9 cellular contexts compared by ENCODE assay signal in genomic region chr2:96027725-96028325, GRCh38. TPM values are rescaled to one million over a fixed set of nuclear protein-coding genes. Genes with fewer than 3 reads are reported as not detected.
DNase-seq lines count a peak whose midpoint lies in the region; ATAC-seq, FAIRE-seq and TF ChIP-seq lines count a peak whose summit lies in the region.
"Not testable (repeated sequence)": the region's sequence is repeated elsewhere in the genome, so short reads cannot be mapped to it uniquely, and the experiment has no call there.
"Had no signal": no experiment of that assay in that cellular context is flagged by ENCODE, and none has a peak within 500 bp of the region (broad histone marks: within the 10 kb centered on the region; RNA-seq: fewer than 3 reads in every experiment).

No MANE protein-coding gene starts in this region.

- H3K9me3 ChIP-seq in left lung = not testable (repeated sequence)

- H3K4me3 ChIP-seq in bronchial epithelial cell (ENCODE audit: low read depth, low read length); left lung: not testable (repeated sequence)

- not testable (repeated sequence) for H3K27ac ChIP-seq in left lung

- intact Hi-C loops in Right ventricle myocardium superior (cut with DNase I); left ventricle myocardium superior (cut with micrococcal nuclease); left lung (cut with DNase I): not testable (repeated sequence)

- not testable (repeated sequence) for H3K4me1 ChIP-seq in left lung

- TF ChIP-seq CTCF in bronchial epithelial cell (IDR thresholded peaks at IDR 0.05; ENCODE audit: insufficient read depth, low read length, severe bottlenecking); left lung (IDR thresholded peaks at IDR 0.05): not testable (repeated sequence)

- FAIRE-seq in HTR-8/SVneo (lab: Jason Lieb, UNC) (peak; percentile 90), bronchial epithelial cell (lab: Jason Lieb, UNC) (peak; percentile 75), urothelium cell line (lab: Jason Lieb, UNC) (peak; percentile 97)

- H3K36me3 ChIP-seq in bronchial epithelial cell (ENCODE audit: control insufficient read depth, insufficient read depth, low read length); left lung: not testable (repeated sequence)

- not testable (repeated sequence) for H3K27me3 ChIP-seq in bronchial epithelial cell (ENCODE audit: control insufficient read depth, insufficient read depth, low read length); left lung

- not testable (repeated sequence) for DNase-seq in HTR-8/SVneo (ENCODE audit: insufficient read length, low spot score); bronchial epithelial cell (ENCODE audit: low read depth); Right ventricle myocardium superior; left ventricle myocardium superior; left lung; urothelium cell line (ENCODE audit: low spot score)

- ATAC-seq in Right ventricle myocardium superior (ENCODE audit: poor library complexity) (peak; percentile 13), left ventricle myocardium superior (peak; percentile 52), left lung (peak; percentile 66)

RNA-seq across cellular contexts. Expression of gene GPAT2, which starts 6.9 kb away (rescaled TPM):
- total RNA-seq in bronchial epithelial cell = 0.26 and 0.79 TPM in 2 replicates
- total RNA-seq in Right ventricle myocardium superior = 6.4 TPM
- 5.5 TPM for total RNA-seq in left ventricle myocardium superior
- 1 to 10 TPM; 2.8 to 7.3 TPM for total RNA-seq in left lung
- total RNA-seq: A172, Caco-2, Calu3 had no signal

RNA-seq across cellular contexts. Expression of gene ANKRD36C, which starts 36.2 kb away (rescaled TPM):
- total RNA-seq in bronchial epithelial cell (8.8 and 11.6 TPM in 2 replicates), Right ventricle myocardium superior (4.9 TPM), left ventricle myocardium superior (6.8 TPM), left lung (10 to 100 TPM; 17.4 to 23.5 TPM)

Comparison
In these comparisons a context has a peak if more than half of its experiments do, and no peak if none do; other contexts are left out.
1. ATAC-seq: peak in every context shown above with its lines; median percentile 66 in left lung; 52 in left ventricle myocardium superior; 13 in Right ventricle myocardium superior.